In genomic region chr5:101176605-101177004, GRCh38 we compare ENCODE assay signal across 25 cellular contexts.
DNase-seq lines count a peak whose midpoint lies in the region; ATAC-seq, FAIRE-seq and TF ChIP-seq lines count a peak whose summit lies in the region.
"Had no signal": no experiment of that assay in that cellular context is flagged by ENCODE, and none has a peak within 500 bp of the region (broad histone marks: within the 10 kb centered on the region; RNA-seq: fewer than 3 reads in every experiment).

No MANE protein-coding gene starts in this region.

- H3K4me1 ChIP-seq in OCI-LY7 (ENCODE audit: insufficient read depth, low read length, poor library complexity, severe bottlenecking) (no peaks in the 10 kb centered on the region), endodermal cell (ENCODE audit: control insufficient read depth, insufficient read depth, low read length) (no peaks in the 10 kb centered on the region)
- H3K4me1 ChIP-seq: A549; BLaER1 treated with 17β-estradiol and CSF1 and Interleukin-3, amounts not matched to agents 10 nM and 100 nM; Caco-2 had no signal

- no peak overlapping the region for H2AFZ ChIP-seq in OCI-LY7 (ENCODE audit: low read length)

- no TSS peak for BruUV-seq in OCI-LY7 (replicated peaks; lab: Mats Ljungman, UMichigan)

- no peaks in the 10 kb centered on the region for H3K27me3 ChIP-seq in endodermal cell (ENCODE audit: control insufficient read depth, insufficient read depth, low read length, poor library complexity, severe bottlenecking)
- H3K27me3 ChIP-seq: BLaER1 treated with 17β-estradiol and CSF1 and Interleukin-3, amounts not matched to agents 10 nM and 100 nM had no signal

- H3K9me2 ChIP-seq in OCI-LY7 (ENCODE audit: insufficient read depth, low read length): no peaks in the 10 kb centered on the region

- no peak for TF ChIP-seq CTCF in OCI-LY7 (conservative IDR thresholded peaks at IDR 0.05; ENCODE audit: low read length)
- no peak for TF ChIP-seq CTCF in endodermal cell (conservative IDR thresholded peaks at IDR 0.05)

- H3K27ac ChIP-seq in OCI-LY7 (ENCODE audit: low read depth, low read length, poor library complexity, severe bottlenecking) (no peak overlapping the region), endodermal cell (ENCODE audit: low read depth, low read length) (no peak overlapping the region)
- H3K27ac ChIP-seq: 22Rv1; A549; BLaER1 treated with 17β-estradiol and CSF1 and Interleukin-3, amounts not matched to agents 10 nM and 100 nM; C4-2B had no signal

- WGBS in endodermal cell (ENCODE audit: insufficient coverage in 1 of 2, insufficient read length in 1 of 2), 2 experiments: 77 to 87% methylated on average over 3 of the region's 3 CpGs

- H3K4me1 Mint-ChIP-seq in endodermal cell: no peaks in the 10 kb centered on the region
- H3K4me1 Mint-ChIP-seq in stimulated activated effector memory CD8-positive, alpha-beta T cell treated with anti-CD3 and anti-CD28 coated beads, Interleukin-12 subunit alpha, Interleukin-12 subunit beta, amount 100 ng/mL, for 72 hours: no peaks in the 10 kb centered on the region
- H3K4me1 Mint-ChIP-seq: B cell had no signal

- POLR2A ChIA-PET in OCI-LY7 (lab: Charles Lee): no interaction called here

- no peak overlapping the region for H3K4me3 Mint-ChIP-seq in endodermal cell
- no peak overlapping the region for H3K4me3 Mint-ChIP-seq in stimulated activated effector memory CD8-positive, alpha-beta T cell treated with anti-CD3 and anti-CD28 coated beads, Interleukin-12 subunit alpha, Interleukin-12 subunit beta, amount 100 ng/mL, for 72 hours
- H3K4me3 Mint-ChIP-seq: B cell; CD4-positive, alpha-beta T cell; CD8-positive, alpha-beta T cell had no signal

- CTCF ChIA-PET in OCI-LY7 (lab: Charles Lee; ENCODE audit: unreplicated experiment): no interaction called here

- H3K36me3 ChIP-seq in OCI-LY7 (ENCODE audit: insufficient read depth, low read length): no peaks in the 10 kb centered on the region
- no peaks in the 10 kb centered on the region for H3K36me3 ChIP-seq in endodermal cell (ENCODE audit: control insufficient read depth, insufficient read depth, low read length)
- H3K36me3 ChIP-seq: BLaER1 treated with 17β-estradiol and CSF1 and Interleukin-3, amounts not matched to agents 10 nM and 100 nM had no signal

- H3K4me2 ChIP-seq in OCI-LY7 (ENCODE audit: low read length): no peak overlapping the region
- H3K4me2 ChIP-seq: A549; BLaER1 treated with 17β-estradiol and CSF1 and Interleukin-3, amounts not matched to agents 10 nM and 100 nM had no signal

- ATAC-seq in stimulated activated effector memory CD8-positive, alpha-beta T cell treated with anti-CD3 and anti-CD28 coated beads, Interleukin-12 subunit alpha, Interleukin-12 subunit beta, amount 100 ng/mL, for 72 hours: peak; percentile 48
- ATAC-seq in GM21367 (IDR thresholded peaks at IDR 0.05; ENCODE audit: unreplicated experiment): no peak
- ATAC-seq: A549; CD8-positive, alpha-beta T cell; GM12878 had no signal

- no peak for FAIRE-seq in urothelium cell line (lab: Jason Lieb, UNC)
- FAIRE-seq: A549, D721Med, GM12878, GM12892, GM18507 had no signal

- DNase-seq in DMS53 (lab: John Stamatoyannopoulos, UW) (peak; percentile 26), DMS53 treated with DMSO at 0.1 percent for 48 hours (lab: John Stamatoyannopoulos, UW; ENCODE audit: unreplicated experiment) (no peak), OCI-LY7 (ENCODE audit: low spot score) (peak; percentile 1), endodermal cell (no peak), urothelium cell line (ENCODE audit: low spot score) (no peak), NCI-H1694 (lab: John Stamatoyannopoulos, UW) (no peak)
- DNase-seq in stimulated activated effector memory CD8-positive, alpha-beta T cell treated with anti-CD3 and anti-CD28 coated beads, Interleukin-12 subunit alpha, Interleukin-12 subunit beta, amount 100 ng/mL, for 72 hours (ENCODE audit: low spot score in 2 of 2): no peak
- DNase-seq: AML-193; Caco-2; Calu3; CD4-positive, alpha-beta T cell; CD8-positive, alpha-beta T cell; DMS79 treated with DMSO at 0.1 percent for 48 hours; EL; GDM1 had no signal

- no peaks in the 10 kb centered on the region for H3K79me2 ChIP-seq in OCI-LY7 (ENCODE audit: insufficient read depth, low read depth, low read length)

- no peaks in the 10 kb centered on the region for H3K27me3 Mint-ChIP-seq in endodermal cell (ENCODE audit: insufficient read depth)
- H3K27me3 Mint-ChIP-seq: B cell; CD4-positive, alpha-beta T cell had no signal

- H3K36me3 Mint-ChIP-seq in endodermal cell (ENCODE audit: low read depth): peaks cover 27% of the 10 kb centered on the region
- H3K36me3 Mint-ChIP-seq in stimulated activated effector memory CD8-positive, alpha-beta T cell treated with anti-CD3 and anti-CD28 coated beads, Interleukin-12 subunit alpha, Interleukin-12 subunit beta, amount 100 ng/mL, for 72 hours: no peaks in the 10 kb centered on the region
- H3K36me3 Mint-ChIP-seq: CD8-positive, alpha-beta T cell had no signal

- no peak overlapping the region for H3K9ac ChIP-seq in endodermal cell (ENCODE audit: extremely low read depth, low read length, poor library complexity, severe bottlenecking)
- H3K9ac ChIP-seq: BLaER1 treated with 17β-estradiol and CSF1 and Interleukin-3, amounts not matched to agents 10 nM and 100 nM had no signal

- H3K9me3 ChIP-seq in OCI-LY7 (ENCODE audit: low read length) (0 out of 2 replicates have a peak, but pooled peaks cover 3% of the 10 kb centered on the region), endodermal cell (ENCODE audit: control insufficient read depth, low read length) (peaks cover 38% of the 10 kb centered on the region)

- intact Hi-C loops in OCI-LY7 (cut with micrococcal nuclease; ENCODE audit: unreplicated experiment): no loop called here

- H4K20me1 ChIP-seq in OCI-LY7 (ENCODE audit: insufficient read depth, low read length): no peaks in the 10 kb centered on the region
- H4K20me1 ChIP-seq: BLaER1 treated with 17β-estradiol and CSF1 and Interleukin-3, amounts not matched to agents 10 nM and 100 nM had no signal

- H3K27ac Mint-ChIP-seq in endodermal cell: no peak overlapping the region
- no peak overlapping the region for H3K27ac Mint-ChIP-seq in stimulated activated effector memory CD8-positive, alpha-beta T cell treated with anti-CD3 and anti-CD28 coated beads, Interleukin-12 subunit alpha, Interleukin-12 subunit beta, amount 100 ng/mL, for 72 hours
- H3K27ac Mint-ChIP-seq: B cell; CD4-positive, alpha-beta T cell; CD8-positive, alpha-beta T cell had no signal

- H3K9me3 Mint-ChIP-seq in endodermal cell: peaks cover 26% of the 10 kb centered on the region
- no peaks in the 10 kb centered on the region for H3K9me3 Mint-ChIP-seq in stimulated activated effector memory CD8-positive, alpha-beta T cell treated with anti-CD3 and anti-CD28 coated beads, Interleukin-12 subunit alpha, Interleukin-12 subunit beta, amount 100 ng/mL, for 72 hours
- H3K9me3 Mint-ChIP-seq: CD8-positive, alpha-beta T cell had no signal

- H3K4me3 ChIP-seq in OCI-LY7 (ENCODE audit: low read depth, low read length, poor library complexity, severe bottlenecking): no peak overlapping the region
- peak overlapping the region; percentile 26 for H3K4me3 ChIP-seq in endodermal cell (ENCODE audit: low read length)
- H3K4me3 ChIP-seq: A549; BLaER1 treated with 17β-estradiol and CSF1 and Interleukin-3, amounts not matched to agents 10 nM and 100 nM; GM12878 had no signal

Comparison
In these comparisons a context has a peak if more than half of its experiments do, and no peak if none do; other contexts are left out.
1. DNase-seq: peak in DMS53 (single experiment) and OCI-LY7 (single experiment); none in DMS53 treated with DMSO at 0.1 percent for 48 hours (single experiment), endodermal cell (single experiment), stimulated activated effector memory CD8-positive, alpha-beta T cell treated with anti-CD3 and anti-CD28 coated beads, Interleukin-12 subunit alpha, Interleukin-12 subunit beta, amount 100 ng/mL, for 72 hours (0 of 2), urothelium cell line (single experiment) and NCI-H1694 (single experiment).